In the genomic region with DNA sequence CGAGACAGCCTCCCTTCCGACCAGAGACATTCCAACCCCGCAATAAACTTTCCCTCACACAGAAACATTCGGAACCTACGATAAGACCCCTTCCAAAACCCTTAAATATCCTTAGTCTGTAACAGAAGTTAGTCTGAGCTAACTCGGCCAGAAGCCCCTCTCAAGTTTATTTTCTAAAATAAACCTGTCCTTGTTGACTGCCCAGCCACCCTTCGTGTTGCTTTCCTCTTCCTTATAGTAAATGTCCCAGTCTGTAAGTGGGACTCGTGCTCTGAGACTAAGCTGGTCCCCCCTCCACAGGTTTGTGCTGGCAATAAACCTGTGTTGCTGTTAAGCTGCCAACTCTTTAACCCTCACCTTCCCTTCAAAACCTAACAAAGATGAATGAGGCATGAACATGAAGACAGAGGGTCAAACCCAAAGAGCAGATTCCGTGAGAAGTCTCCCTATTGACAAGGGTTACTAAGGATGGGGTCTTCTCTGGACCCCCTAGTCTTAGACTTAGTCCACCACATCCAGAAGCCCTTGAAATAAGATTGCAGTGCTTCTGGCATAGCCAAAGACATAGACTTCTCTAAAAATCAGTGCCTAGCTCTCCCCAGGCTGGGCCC, we compare ENCODE assay signal across 10 cellular contexts. TPM values are rescaled to one million over a fixed set of nuclear protein-coding genes. Genes with fewer than 3 reads are reported as not detected.
DNase-seq lines count a peak whose midpoint lies in the region; ATAC-seq and TF ChIP-seq lines count a peak whose summit lies in the region.
"Had no signal": no experiment of that assay in that cellular context is flagged by ENCODE, and none has a peak within 500 bp of the region (broad histone marks: within the 10 kb centered on the region; RNA-seq: fewer than 3 reads in every experiment).

No MANE protein-coding gene starts in this region.

- H3K9me3 ChIP-seq in DOHH2 (ENCODE audit: control insufficient read depth, insufficient read depth, low read length): no peaks in the 10 kb centered on the region
- H3K9me3 ChIP-seq in naive thymus-derived CD4-positive, alpha-beta T cell (ENCODE audit: control insufficient read depth in 2 of 3, low read length in 3 of 3): no peaks in the 10 kb centered on the region
- H3K9me3 ChIP-seq: HAP-1 had no signal

- POLR2A ChIA-PET in activated CD8-positive, alpha-beta T cell treated with anti-CD3 and anti-CD28 coated beads, Interleukin-2, amount 10 ng/mL, durations not matched to agents 7 days and 5 days (lab: Charles Lee): interaction anchor here (0.7 to 3.8 kb wide), 5 partner anchors 9 to 18 kb away, joined by 3 to 39 read pairs (median 8); a partner anchor contains a TSS
- POLR2A ChIA-PET in naive thymus-derived CD4-positive, alpha-beta T cell (lab: Charles Lee): interaction anchor here (1.1 to 6.2 kb wide), 7 partner anchors 11 to 219 kb away, joined by 4 to 67 read pairs (median 5); a partner anchor contains a TSS

- no peaks in the 10 kb centered on the region for H4K20me1 ChIP-seq in DOHH2 (ENCODE audit: control insufficient read depth, insufficient read depth, low read depth, low read length)

- H3K27ac Mint-ChIP-seq in activated CD8-positive, alpha-beta T cell treated with anti-CD3 and anti-CD28 coated beads, Interleukin-2, amount 10 ng/mL, durations not matched to agents 7 days and 5 days: peak overlapping the region; percentile 23
- H3K27ac Mint-ChIP-seq in naive thymus-derived CD4-positive, alpha-beta T cell: peak overlapping the region in 6 of 9 donors; percentile 11 to 99 (median 74)

- H3K4me3 ChIP-seq in DOHH2 (ENCODE audit: low read length): peak overlapping the region; percentile 92
- no peak overlapping the region for H3K4me3 ChIP-seq in naive thymus-derived CD4-positive, alpha-beta T cell (ENCODE audit: low read length)
- H3K4me3 ChIP-seq: HAP-1 had no signal

- TF ChIP-seq CTCF in DOHH2 (IDR thresholded peaks at IDR 0.05; ENCODE audit: low read depth, low read length, poor library complexity, severe bottlenecking): no peak

- no peaks in the 10 kb centered on the region for H3K27me3 Mint-ChIP-seq in activated CD8-positive, alpha-beta T cell treated with anti-CD3 and anti-CD28 coated beads, Interleukin-2, amount 10 ng/mL, durations not matched to agents 7 days and 5 days (ENCODE audit: low read depth)
- H3K27me3 Mint-ChIP-seq in naive thymus-derived CD4-positive, alpha-beta T cell: peaks cover 0 to 6% (median 0%) of the 10 kb centered on the region in 5 donors

- no peaks in the 10 kb centered on the region for H3K9me2 ChIP-seq in DOHH2 (replicated peaks; ENCODE audit: control insufficient read depth, low read length)

- no peak for ATAC-seq in activated CD8-positive, alpha-beta T cell treated with anti-CD3 and anti-CD28 coated beads, Interleukin-2, amount 10 ng/mL, durations not matched to agents 7 days and 5 days
- no peak for ATAC-seq in naive thymus-derived CD4-positive, alpha-beta T cell
- ATAC-seq in GM21717 (IDR thresholded peaks at IDR 0.05; ENCODE audit: unreplicated experiment): no peak
- ATAC-seq: right cardiac atrium had no signal

- no peaks in the 10 kb centered on the region for H3K27me3 ChIP-seq in DOHH2 (ENCODE audit: control insufficient read depth, low read length)
- no peaks in the 10 kb centered on the region for H3K27me3 ChIP-seq in naive thymus-derived CD4-positive, alpha-beta T cell (ENCODE audit: control insufficient read depth in 2 of 2, insufficient read depth in 2 of 2, low read length in 2 of 2)

- H3K9me3 Mint-ChIP-seq in activated CD8-positive, alpha-beta T cell treated with anti-CD3 and anti-CD28 coated beads, Interleukin-2, amount 10 ng/mL, durations not matched to agents 7 days and 5 days (ENCODE audit: insufficient read depth): no peaks in the 10 kb centered on the region
- H3K9me3 Mint-ChIP-seq in naive thymus-derived CD4-positive, alpha-beta T cell: peaks cover 0 to 4% (median 0%) of the 10 kb centered on the region in 11 donors
- H3K9me3 Mint-ChIP-seq: activated naive CD4-positive, alpha-beta T cell treated with anti-CD3 and anti-CD28 coated beads for 36 hours had no signal

- peaks cover 46% of the 10 kb centered on the region for H3K4me1 ChIP-seq in DOHH2 (ENCODE audit: control insufficient read depth, low read length)
- peaks cover 0 to 7% of the 10 kb centered on the region in 2 donors for H3K4me1 ChIP-seq in naive thymus-derived CD4-positive, alpha-beta T cell (ENCODE audit: control insufficient read depth in 2 of 2, insufficient read depth in 2 of 2, low read length in 2 of 2)

- intact Hi-C loops in naive thymus-derived CD4-positive, alpha-beta T cell (cut with micrococcal nuclease): loop anchor here in 1 of 2 donors (5.0 kb wide), 1 partner anchor 195 kb away; no protein-coding TSS in a partner anchor

- H3K4me1 Mint-ChIP-seq in activated CD8-positive, alpha-beta T cell treated with anti-CD3 and anti-CD28 coated beads, Interleukin-2, amount 10 ng/mL, durations not matched to agents 7 days and 5 days (ENCODE audit: low read depth): peaks cover 39% of the 10 kb centered on the region
- peaks cover 7 to 34% (median 16%) of the 10 kb centered on the region in 7 donors for H3K4me1 Mint-ChIP-seq in naive thymus-derived CD4-positive, alpha-beta T cell

- peak overlapping the region; percentile 81 for H3K27ac ChIP-seq in DOHH2 (ENCODE audit: low read depth, low read length)
- peak overlapping the region; percentile 78 for H3K27ac ChIP-seq in naive thymus-derived CD4-positive, alpha-beta T cell (ENCODE audit: low read depth, low read length)

- peaks cover 13% of the 10 kb centered on the region for H3K79me2 ChIP-seq in DOHH2 (ENCODE audit: control insufficient read depth, low read length)

- H3K4me2 ChIP-seq in DOHH2 (ENCODE audit: low read length): peak overlapping the region; percentile 100

- peaks cover 7% of the 10 kb centered on the region for H3F3A ChIP-seq in DOHH2 (ENCODE audit: control insufficient read depth, insufficient read depth)

- H3K36me3 Mint-ChIP-seq in activated CD8-positive, alpha-beta T cell treated with anti-CD3 and anti-CD28 coated beads, Interleukin-2, amount 10 ng/mL, durations not matched to agents 7 days and 5 days (ENCODE audit: low read depth): peaks cover 29% of the 10 kb centered on the region
- H3K36me3 Mint-ChIP-seq in naive thymus-derived CD4-positive, alpha-beta T cell: peaks cover 0 to 2% (median 0%) of the 10 kb centered on the region in 5 donors

- H3K36me3 ChIP-seq in DOHH2 (ENCODE audit: control insufficient read depth, low read length): no peaks in the 10 kb centered on the region
- H3K36me3 ChIP-seq in naive thymus-derived CD4-positive, alpha-beta T cell (ENCODE audit: control insufficient read depth in 2 of 3, insufficient read depth in 3 of 3, low read length in 3 of 3): no peaks in the 10 kb centered on the region
- H3K36me3 ChIP-seq: HAP-1 had no signal

- DNase-seq in activated CD8-positive, alpha-beta T cell treated with anti-CD3 and anti-CD28 coated beads, Interleukin-2, amount 10 ng/mL, durations not matched to agents 7 days and 5 days: no peak
- DNase-seq in naive thymus-derived CD4-positive, alpha-beta T cell: no peak
- DNase-seq in DMS53 treated with DMSO at 0.1 percent for 48 hours (lab: John Stamatoyannopoulos, UW; ENCODE audit: unreplicated experiment) (no peak), mesenteric fat pad (ENCODE audit: low spot score) (no peak)
- DNase-seq: right cardiac atrium; stimulated activated CD4-positive, alpha-beta T cell treated with anti-CD3 and anti-CD28 coated beads, Interleukin-1b, Interleukin-23, amount 100 ng/mL, for 48 hours had no signal

- H3K4me3 Mint-ChIP-seq in activated CD8-positive, alpha-beta T cell treated with anti-CD3 and anti-CD28 coated beads, Interleukin-2, amount 10 ng/mL, durations not matched to agents 7 days and 5 days: peak overlapping the region; percentile 23
- H3K4me3 Mint-ChIP-seq in naive thymus-derived CD4-positive, alpha-beta T cell: peak overlapping the region in 4 of 10 donors; percentile 22 to 94 (median 32)

- CTCF ChIA-PET in activated CD8-positive, alpha-beta T cell treated with anti-CD3 and anti-CD28 coated beads, Interleukin-2, amount 10 ng/mL, durations not matched to agents 7 days and 5 days (lab: Charles Lee): interaction anchor here (1.3 to 2.4 kb wide), 3 partner anchors 10 to 62 kb away, joined by 5 to 33 read pairs (median 7); a partner anchor contains a TSS
- CTCF ChIA-PET in naive thymus-derived CD4-positive, alpha-beta T cell (lab: Charles Lee): no interaction called here

RNA-seq across cellular contexts. Expression of a gene that starts 18.2 kb away (rescaled TPM):
- total RNA-seq in activated CD8-positive, alpha-beta T cell treated with anti-CD3 and anti-CD28 coated beads, Interleukin-2, amount 10 ng/mL, durations not matched to agents 7 days and 5 days: 1,000 to 10,000 TPM; 1,002 to 1,009 TPM
- 1,000 to 10,000 TPM in 1 of 5 experiments, 100 to 1,000 TPM in 4; 179 to 1,010 (median 197) TPM for total RNA-seq in naive thymus-derived CD4-positive, alpha-beta T cell
- 1,000 to 10,000 TPM in 1 of 2 donors, 100 to 1,000 TPM in 1; 945 to 1,099 TPM for polyA plus RNA-seq in naive thymus-derived CD4-positive, alpha-beta T cell
- total RNA-seq in mesenteric fat pad: 319 TPM

RNA-seq across cellular contexts. Expression of a gene that starts 48.6 kb away (rescaled TPM):
- total RNA-seq in activated CD8-positive, alpha-beta T cell treated with anti-CD3 and anti-CD28 coated beads, Interleukin-2, amount 10 ng/mL, durations not matched to agents 7 days and 5 days: not detected
- not detected for total RNA-seq in naive thymus-derived CD4-positive, alpha-beta T cell
- not detected for polyA plus RNA-seq in naive thymus-derived CD4-positive, alpha-beta T cell
- 3.8 TPM for total RNA-seq in mesenteric fat pad
- total RNA-seq: activated naive CD4-positive, alpha-beta T cell treated with anti-CD3 and anti-CD28 coated beads for 36 hours had no signal

RNA-seq across cellular contexts. Expression of a gene that starts 54.3 kb away (rescaled TPM):
- not detected for total RNA-seq in activated CD8-positive, alpha-beta T cell treated with anti-CD3 and anti-CD28 coated beads, Interleukin-2, amount 10 ng/mL, durations not matched to agents 7 days and 5 days
- 1 to 10 TPM; 3.3 to 5.7 (median 4.9) TPM for total RNA-seq in naive thymus-derived CD4-positive, alpha-beta T cell
- polyA plus RNA-seq in naive thymus-derived CD4-positive, alpha-beta T cell: 1 to 10 TPM; 2.3 to 2.9 TPM
- total RNA-seq in mesenteric fat pad: 1.2 TPM

RNA-seq across cellular contexts. Expression of a gene that starts 54.7 kb away (rescaled TPM):
- total RNA-seq in activated CD8-positive, alpha-beta T cell treated with anti-CD3 and anti-CD28 coated beads, Interleukin-2, amount 10 ng/mL, durations not matched to agents 7 days and 5 days: 1 to 10 TPM; 6.7 to 7.9 TPM
- total RNA-seq in naive thymus-derived CD4-positive, alpha-beta T cell: 10 to 100 TPM; 10.5 to 29.7 (median 14.7) TPM
- polyA plus RNA-seq in naive thymus-derived CD4-positive, alpha-beta T cell: 1 to 10 TPM; 5.9 to 8.3 TPM
- 8.4 TPM for total RNA-seq in mesenteric fat pad
